In genomic region chr18:46704816-46705215, GRCh38 we compare ENCODE assay signal across 23 cellular contexts. TPM values are rescaled to one million over a fixed set of nuclear protein-coding genes. Genes with fewer than 3 reads are reported as not detected.
DNase-seq lines count a peak whose midpoint lies in the region; FAIRE-seq and TF ChIP-seq lines count a peak whose summit lies in the region.
"Had no signal": no experiment of that assay in that cellular context is flagged by ENCODE, and none has a peak within 500 bp of the region (broad histone marks: within the 10 kb centered on the region; RNA-seq: fewer than 3 reads in every experiment).

No MANE protein-coding gene starts in this region.

- no peak overlapping the region for H3K9ac ChIP-seq in BLaER1

- no TSS peak for BruUV-seq in OCI-LY7 (replicated peaks; lab: Mats Ljungman, UMichigan)

- intact Hi-C loops in OCI-LY7 (cut with micrococcal nuclease; ENCODE audit: unreplicated experiment): no loop called here

- POLR2A ChIA-PET in OCI-LY7 (lab: Charles Lee): no interaction called here

- no peak overlapping the region for H2AFZ ChIP-seq in osteoblast (ENCODE audit: low read length)
- H2AFZ ChIP-seq in OCI-LY7 (ENCODE audit: low read length): no peak overlapping the region

- CTCF ChIA-PET in OCI-LY7 (lab: Charles Lee; ENCODE audit: unreplicated experiment): no interaction called here

- H3K9me3 ChIP-seq in BLaER1: no peaks in the 10 kb centered on the region
- H3K9me3 ChIP-seq in osteoblast (ENCODE audit: low read depth, low read length): no peaks in the 10 kb centered on the region
- no peaks in the 10 kb centered on the region for H3K9me3 ChIP-seq in OCI-LY7 (ENCODE audit: low read length)
- H3K9me3 ChIP-seq: A549, BE2C, Caco-2 had no signal

- peak overlapping the region; percentile 58 for H3K4me2 ChIP-seq in BLaER1
- H3K4me2 ChIP-seq in osteoblast (ENCODE audit: insufficient read depth, low read length): no peak overlapping the region
- H3K4me2 ChIP-seq in OCI-LY7 (ENCODE audit: low read length): no peak overlapping the region
- H3K4me2 ChIP-seq: A549 had no signal

- FAIRE-seq in GM12891 (lab: Jason Lieb, UNC) (no peak), GM12892 (lab: Jason Lieb, UNC) (no peak)
- FAIRE-seq: A549, GM12878 had no signal

- H3K36me3 ChIP-seq in BLaER1: no peaks in the 10 kb centered on the region
- no peaks in the 10 kb centered on the region for H3K36me3 ChIP-seq in osteoblast (ENCODE audit: insufficient read depth, low read length)
- no peaks in the 10 kb centered on the region for H3K36me3 ChIP-seq in OCI-LY7 (ENCODE audit: insufficient read depth, low read length)
- H3K36me3 ChIP-seq: BE2C had no signal

- no peak for TF ChIP-seq POLR2A in GM12891 (IDR thresholded peaks at IDR 0.05; ENCODE audit: low read depth, low read length)
- no peak for TF ChIP-seq POLR2A in GM12892 (IDR thresholded peaks at IDR 0.05; ENCODE audit: low read depth, low read length)

- H3K79me2 ChIP-seq in osteoblast (ENCODE audit: insufficient read depth, low read length) (no peaks in the 10 kb centered on the region), OCI-LY7 (ENCODE audit: insufficient read depth, low read depth, low read length) (no peaks in the 10 kb centered on the region)

- in situ Hi-C loops in G401 (cut with HindIII; ENCODE audit: low sequenced_read_pairs): no loop called here

- H3K27ac ChIP-seq in BLaER1 (no peak overlapping the region), osteoblast (ENCODE audit: low read depth, low read length) (no peak overlapping the region), OCI-LY7 (ENCODE audit: low read depth, low read length, poor library complexity, severe bottlenecking) (no peak overlapping the region)
- H3K27ac ChIP-seq: A549, C4-2B had no signal

- H3K9me2 ChIP-seq in OCI-LY7 (ENCODE audit: insufficient read depth, low read length): no peaks in the 10 kb centered on the region

- H3K4me3 ChIP-seq in BLaER1: no peak overlapping the region
- no peak overlapping the region for H3K4me3 ChIP-seq in osteoblast (ENCODE audit: insufficient read depth, low read length)
- H3K4me3 ChIP-seq in OCI-LY7 (ENCODE audit: low read depth, low read length, poor library complexity, severe bottlenecking): no peak overlapping the region
- H3K4me3 ChIP-seq: A549, GM12878 had no signal

- H4K20me1 ChIP-seq in BLaER1: no peaks in the 10 kb centered on the region
- H4K20me1 ChIP-seq in osteoblast (ENCODE audit: insufficient read depth, low read length): no peaks in the 10 kb centered on the region
- no peaks in the 10 kb centered on the region for H4K20me1 ChIP-seq in OCI-LY7 (ENCODE audit: insufficient read depth, low read length)

- H3K4me1 ChIP-seq in BLaER1 (peaks cover 36% of the 10 kb centered on the region), osteoblast (ENCODE audit: insufficient read depth, low read length) (no peaks in the 10 kb centered on the region), OCI-LY7 (ENCODE audit: insufficient read depth, low read length, poor library complexity, severe bottlenecking) (peaks cover 29% of the 10 kb centered on the region)
- H3K4me1 ChIP-seq: A549, BE2C, Caco-2 had no signal

- DNase-seq in G401 (ENCODE audit: low spot score) (peak; percentile 70), cerebellar cortex (ENCODE audit: low spot score) (peak; percentile 65), osteoblast (ENCODE audit: insufficient read length, low spot score, missing footprints) (peak; percentile 74), GM12891 (ENCODE audit: insufficient read length, low spot score) (no peak), GM12892 (ENCODE audit: insufficient read length) (no peak), cerebellar nuclear complex (lab: John Stamatoyannopoulos, UW) (no peak), OCI-LY7 (ENCODE audit: low spot score) (no peak)
- DNase-seq: 8988T; ACHN; AML-193; BE2C; Caco-2; CD4-positive, CD25-positive, alpha-beta regulatory T cell; CD8-positive, alpha-beta T cell; DMS153; DND-41; GDM1; GOT3; HCEC 1CT had no signal

- no peaks in the 10 kb centered on the region for H3K27me3 ChIP-seq in BLaER1
- H3K27me3 ChIP-seq in osteoblast (ENCODE audit: insufficient read depth, low read length): no peaks in the 10 kb centered on the region
- H3K27me3 ChIP-seq: BE2C had no signal

- TF ChIP-seq CTCF in osteoblast (IDR thresholded peaks at IDR 0.05; ENCODE audit: extremely low read depth, low read depth, low read length) (no peak), OCI-LY7 (conservative IDR thresholded peaks at IDR 0.05; ENCODE audit: low read length) (no peak)

TF ChIP-seq in GM12891, 5 proteins besides CTCF, POLR2A, EP300 and RAD21:
- no peak for TF ChIP-seq POLR2AphosphoS5 (IDR thresholded peaks at IDR 0.05; ENCODE audit: low read depth, low read length)
- TF ChIP-seq POU2F2 (IDR thresholded peaks at IDR 0.05; ENCODE audit: low read depth, low read length): no peak
- no peak for TF ChIP-seq TAF1 (IDR thresholded peaks at IDR 0.05; ENCODE audit: low read depth, low read length)
- TF ChIP-seq PAX5 (IDR thresholded peaks at IDR 0.05; ENCODE audit: insufficient read depth, low read length, severe bottlenecking): no peak
- TF ChIP-seq SPI1 (IDR thresholded peaks at IDR 0.05; ENCODE audit: low read depth, low read length): no peak
TF ChIP-seq in GM12891: peak in this region for 0.

RNA-seq across cellular contexts. Expression of gene LOXHD1, which starts 47.8 kb away (rescaled TPM):
- total RNA-seq in G401 (2014; rRNA removed; shearing (Covaris generic)): not detected in 2 replicates
- total RNA-seq in osteoblast (not detected in 2 replicates), OCI-LY7 (2022) (not detected in 2 replicates)
- polyA plus RNA-seq in GM12891 (2012; ENCODE audit: low read depth, missing spikeins): not detected
- polyA plus RNA-seq in GM12892 (2012; ENCODE audit: missing spikeins): not detected
- not detected in 2 replicates for total RNA-seq in OCI-LY7 (2014; rRNA removed; shearing (Covaris generic))
- total RNA-seq: Caco-2; CD4-positive, CD25-positive, alpha-beta regulatory T cell; GM12878 had no signal
- polyA plus RNA-seq: A549; CD4-positive, CD25-positive, alpha-beta regulatory T cell; GM12878 had no signal

RNA-seq across cellular contexts. Expression of gene ST8SIA5, which starts 52.0 kb away (rescaled TPM):
- not detected in 2 replicates for total RNA-seq in G401 (2014; rRNA removed; shearing (Covaris generic))
- total RNA-seq in osteoblast (under 0.01 TPM in 2 replicates), OCI-LY7 (2022) (not detected in 2 replicates)
- polyA plus RNA-seq in GM12891 (2012; ENCODE audit: low read depth, missing spikeins): 0.04 TPM
- 0.23 TPM for polyA plus RNA-seq in GM12892 (2012; ENCODE audit: missing spikeins)
- total RNA-seq in OCI-LY7 (2014; rRNA removed; shearing (Covaris generic)): 0.28 TPM in 1 of 2 replicates, not detected in the other
- total RNA-seq: Caco-2; CD4-positive, CD25-positive, alpha-beta regulatory T cell; CD8-positive, alpha-beta T cell had no signal
- polyA plus RNA-seq: A549; CD4-positive, CD25-positive, alpha-beta regulatory T cell had no signal

Comparison
In these comparisons a context has a peak if more than half of its experiments do, and no peak if none do; other contexts are left out.
1. DNase-seq: peak in G401 (single experiment), cerebellar cortex (single experiment) and osteoblast (single experiment); none in GM12891 (single experiment), GM12892 (single experiment), cerebellar nuclear complex (0 of 2) and OCI-LY7 (single experiment).